In genomic region chr2:28390241-28390856, GRCh38 we compare ENCODE assay signal across 8 cellular contexts. TPM values are rescaled to one million over a fixed set of nuclear protein-coding genes. Genes with fewer than 3 reads are reported as not detected.
DNase-seq lines count a peak whose midpoint lies in the region; ATAC-seq and TF ChIP-seq lines count a peak whose summit lies in the region.

No MANE protein-coding gene starts in this region.

- peak overlapping the region; percentile 92 for H3K27ac Mint-ChIP-seq in HFFc6

- peak overlapping the region; percentile 99 for H3K27ac ChIP-seq in epithelial cell of prostate

- intact Hi-C loops in mucosa of descending colon (cut with DNase I, micrococcal nuclease): no loop called here

- no peak for TF ChIP-seq CTCF in HFFc6 (IDR thresholded peaks at IDR 0.05)
- no peak for TF ChIP-seq CTCF in mucosa of descending colon (IDR thresholded peaks at IDR 0.05)

- peaks cover 5% of the 10 kb centered on the region; the same call in 1 of the 2 replicates for H3K36me3 Mint-ChIP-seq in HFFc6 (ENCODE audit: low read depth)

- H3K4me3 Mint-ChIP-seq in HFFc6: peak overlapping the region; percentile 89

- H3K4me3 ChIP-seq in mucosa of descending colon: peak overlapping the region; percentile 30

- ATAC-seq in mucosa of descending colon (peak; percentile 30), HG03108 (IDR thresholded peaks at IDR 0.05; ENCODE audit: unreplicated experiment) (no peak)

- no peaks in the 10 kb centered on the region for H3K9me3 ChIP-seq in mucosa of descending colon

- peaks cover 8% of the 10 kb centered on the region; the same call in 1 of the 2 replicates for H3K9me3 Mint-ChIP-seq in HFFc6

- DNase-seq in DMS 273 (lab: John Stamatoyannopoulos, UW; ENCODE audit: unreplicated experiment) (peak; percentile 90), HFFc6 (peak; percentile 83), NOMO-1 treated with dmso at 0.1 percent for 144 hours (lab: John Stamatoyannopoulos, UW; ENCODE audit: unreplicated experiment) (peak; percentile 87), activated T-cell treated with anti-CD3 and anti-CD28 coated beads for 4 hours (peak; percentile 91), epithelial cell of prostate (ENCODE audit: low read depth, low spot score) (peak; percentile 62), mucosa of descending colon (peak; percentile 92 to 93 (median 93))
- DNase-seq in stimulated activated CD8-positive, alpha-beta memory T cell treated with anti-CD3 and anti-CD28 coated beads, Interleukin-2, amount 100 ng/mL, for 48 hours (ENCODE audit: low read depth in 2 of 2): peak; percentile 86 to 96

- H3K27me3 Mint-ChIP-seq in HFFc6 (ENCODE audit: insufficient read depth): peaks cover 5% of the 10 kb centered on the region

- H3K36me3 ChIP-seq in mucosa of descending colon (ENCODE audit: low read depth): no peaks in the 10 kb centered on the region

- H3K4me1 ChIP-seq in mucosa of descending colon (ENCODE audit: low read depth): peaks cover 10% of the 10 kb centered on the region

- peaks cover 43% of the 10 kb centered on the region for H3K4me1 Mint-ChIP-seq in HFFc6 (ENCODE audit: low read depth)

RNA-seq across cellular contexts. Expression of gene FOSL2, which starts 2.3 kb away (rescaled TPM):
- 100 to 1,000 TPM in 5 of 6 experiments, 10 to 100 TPM in 1; 90.1 to 128 (median 116) TPM for total RNA-seq in HFFc6 (2021; fragmentation: NEBNext Ultra II Directional; extraction: Animal tissue kit (Norgen Biotek cat#: 25700))
- 100 to 1,000 TPM; 160 to 166 (median 162) TPM for total RNA-seq in mucosa of descending colon
